Comparison of ENCODE assay signal across 1 cellular context in genomic region chr20:19774086-19774933, GRCh38.
TF ChIP-seq lines count a peak whose summit lies in the region.

No MANE protein-coding gene starts in this region.

TF ChIP-seq in HepG2, 621 proteins besides CTCF, POLR2A, EP300 and RAD21 (continued from another document):
- TF ChIP-seq RXRB (CRISPR knock-in tag; IDR thresholded peaks at IDR 0.05; ENCODE audit: borderline replicate concordance) (0 out of 2 replicates have a peak, but pooled peaks have one; percentile 55), CENPBD1 (CRISPR knock-in tag; IDR thresholded peaks at IDR 0.05; ENCODE audit: borderline replicate concordance, low read depth) (no peak), SOX13 (IDR thresholded peaks at IDR 0.05) (peak; percentile 99), SOX13 (CRISPR knock-in tag; conservative IDR thresholded peaks at IDR 0.05 in 1 of 2, IDR thresholded peaks at IDR 0.05 in 1 of 2) (peak in 1 of 2 experiments; percentile 100; a peak in 2 of 4 replicates), FOXA3 (CRISPR knock-in tag; IDR thresholded peaks at IDR 0.05) (0 out of 2 replicates have a peak, but pooled peaks have one; percentile 40), ATF7 (IDR thresholded peaks at IDR 0.05) (peak; percentile 80), ATF7 (CRISPR knock-in tag; IDR thresholded peaks at IDR 0.05) (no peak), TAF1 (CRISPR knock-in tag; IDR thresholded peaks at IDR 0.05) (no peak), PCBP1 (IDR thresholded peaks at IDR 0.05; ENCODE audit: borderline replicate concordance, low read depth, low read length) (no peak), LCORL (IDR thresholded peaks at IDR 0.05) (no peak), LCORL (CRISPR knock-in tag; IDR thresholded peaks at IDR 0.05) (peak; percentile 55; the same call in 1 of the 2 replicates), PPARG (CRISPR knock-in tag; conservative IDR thresholded peaks at IDR 0.05) (peak; percentile 59; the same call in 1 of the 2 replicates), ARID5B (CRISPR knock-in tag; IDR thresholded peaks at IDR 0.05) (peak; percentile 65; the same call in 1 of the 2 replicates), RARA (CRISPR knock-in tag; IDR thresholded peaks at IDR 0.05) (peak; percentile 21; the same call in 1 of the 2 replicates), SMAD3 (CRISPR knock-in tag; IDR thresholded peaks at IDR 0.05) (0 out of 2 replicates have a peak, but pooled peaks have one; percentile 30), ZNF225 (CRISPR knock-in tag; IDR thresholded peaks at IDR 0.05) (no peak), SNRNP70 (IDR thresholded peaks at IDR 0.05; ENCODE audit: low read depth, low read length) (no peak), KDM4B (CRISPR knock-in tag; IDR thresholded peaks at IDR 0.05) (no peak), HNRNPK (IDR thresholded peaks at IDR 0.05; ENCODE audit: low read depth, low read length, poor library complexity, severe bottlenecking) (no peak), TEAD3 (CRISPR knock-in tag; optimal IDR thresholded peaks at IDR 0.05; ENCODE audit: borderline replicate concordance) (peak; percentile 73), ZNF296 (CRISPR knock-in tag; conservative IDR thresholded peaks at IDR 0.05) (no peak), ZNF232 (CRISPR knock-in tag; IDR thresholded peaks at IDR 0.05; ENCODE audit: borderline replicate concordance) (no peak), RELA (CRISPR knock-in tag; IDR thresholded peaks at IDR 0.05) (no peak), PAX8 (CRISPR knock-in tag; IDR thresholded peaks at IDR 0.05; ENCODE audit: borderline replicate concordance) (no peak), HNRNPH1 (optimal IDR thresholded peaks at IDR 0.05; ENCODE audit: low read depth, low read length) (no peak), ATF4 (CRISPR knock-in tag; IDR thresholded peaks at IDR 0.05) (peak in 1 of 2 experiments; percentile 92; a peak in 2 of 4 replicates), ZBTB21 (CRISPR knock-in tag; IDR thresholded peaks at IDR 0.05) (no peak), AGO2 (optimal IDR thresholded peaks at IDR 0.05; ENCODE audit: low read depth, low read length) (no peak), JUND (CRISPR knock-in tag; IDR thresholded peaks at IDR 0.05) (peak; percentile 54), CEBPB (IDR thresholded peaks at IDR 0.05; ENCODE audit: borderline replicate concordance, low read depth, low read length) (peak; percentile 82), ZNF18 (CRISPR knock-in tag; IDR thresholded peaks at IDR 0.05; ENCODE audit: insufficient replicate concordance) (no peak), SOX5 (CRISPR knock-in tag; IDR thresholded peaks at IDR 0.05; ENCODE audit: borderline replicate concordance) (peak; percentile 100), RNF2 (conservative IDR thresholded peaks at IDR 0.05; ENCODE audit: low read depth) (no peak), ZKSCAN8 (CRISPR knock-in tag; IDR thresholded peaks at IDR 0.05; ENCODE audit: borderline replicate concordance) (no peak), ZMYM4 (CRISPR knock-in tag; IDR thresholded peaks at IDR 0.05) (0 out of 2 replicates have a peak, but pooled peaks have one; percentile 25), HMG20A (CRISPR knock-in tag; IDR thresholded peaks at IDR 0.05; ENCODE audit: borderline replicate concordance) (0 out of 2 replicates have a peak, but pooled peaks have one; percentile 48), ELF3 (CRISPR knock-in tag; IDR thresholded peaks at IDR 0.05) (0 out of 2 replicates have a peak, but pooled peaks have one; percentile 18), ZNF629 (CRISPR knock-in tag; conservative IDR thresholded peaks at IDR 0.05) (no peak), SSRP1 (CRISPR knock-in tag; IDR thresholded peaks at IDR 0.05) (0 out of 2 replicates have a peak, but pooled peaks have one; percentile 39), CEBPG (CRISPR knock-in tag; IDR thresholded peaks at IDR 0.05) (peak; percentile 78), NFYB (CRISPR knock-in tag; IDR thresholded peaks at IDR 0.05) (no peak), ZNF558 (CRISPR knock-in tag; IDR thresholded peaks at IDR 0.05; ENCODE audit: borderline replicate concordance) (no peak), ZNF644 (CRISPR knock-in tag; IDR thresholded peaks at IDR 0.05; ENCODE audit: low read depth) (peak; percentile 64; the same call in 1 of the 2 replicates), HNF4G (IDR thresholded peaks at IDR 0.05; ENCODE audit: borderline replicate concordance, low read depth, low read length) (0 out of 2 replicates have a peak, but pooled peaks have one; percentile 44), HNF4G (CRISPR knock-in tag; IDR thresholded peaks at IDR 0.05; ENCODE audit: borderline replicate concordance, low read depth) (no peak), GATAD2A (CRISPR knock-in tag; IDR thresholded peaks at IDR 0.05) (peak; percentile 78), HNF4A (CRISPR knock-in tag; IDR thresholded peaks at IDR 0.05) (peak; percentile 74), NAIF1 (CRISPR knock-in tag; IDR thresholded peaks at IDR 0.05; ENCODE audit: borderline replicate concordance) (no peak), CREM (IDR thresholded peaks at IDR 0.05) (no peak; the same call in 1 of the 2 replicates), CREM (CRISPR knock-in tag; IDR thresholded peaks at IDR 0.05) (no peak), ZFP37 (CRISPR knock-in tag; IDR thresholded peaks at IDR 0.05; ENCODE audit: borderline replicate concordance) (no peak)
